15 cellular contexts compared by ENCODE assay signal in genomic region chr5:77898385-77898784, GRCh38.
"Had no signal": no experiment of that assay in that cellular context is flagged by ENCODE, and none has a peak within 500 bp of the region (broad histone marks: within the 10 kb centered on the region; RNA-seq: fewer than 3 reads in every experiment).

No MANE protein-coding gene starts in this region.

- H3K36me3 ChIP-seq: esophagus muscularis mucosa, heart right ventricle, right lobe of liver, spleen, upper lobe of left lung had no signal

- H3K9me3 ChIP-seq: body of pancreas, esophagus muscularis mucosa, heart right ventricle, right lobe of liver, spleen, upper lobe of left lung had no signal

- H3K27me3 ChIP-seq: body of pancreas, esophagus muscularis mucosa, heart right ventricle, right lobe of liver, spleen, upper lobe of left lung had no signal

- H3K4me1 ChIP-seq: body of pancreas, right lobe of liver, spleen, upper lobe of left lung had no signal

- H3K27ac ChIP-seq: body of pancreas, esophagus muscularis mucosa, heart right ventricle, right lobe of liver, spleen, upper lobe of left lung had no signal

- ATAC-seq: activated T-helper 17 cell treated with anti-CD3 and anti-CD28 coated beads, Interleukin-2, amount 50 U/mL, for 72 hours; body of pancreas; heart right ventricle; right lobe of liver; stimulated activated naive B cell treated with anti-CD40 and anti-IgM and Interleukin-4, amounts not matched to agents 10 μg/mL and 1 μg/mL and 100 μg/mL, for 72 hours; T-helper 17 cell had no signal

- DNase-seq: activated CD4-positive, alpha-beta T cell treated with anti-CD3 and anti-CD28 coated beads, Interleukin-2, amount 50 U/mL, for 1 hour; activated naive CD4-positive, alpha-beta T cell treated with anti-CD3 and anti-CD28 coated beads for 36 hours; activated T-cell treated with anti-CD3 and anti-CD28 coated beads for 4 hours; body of pancreas; heart right ventricle; kidney; naive B cell; right lobe of liver; spleen; stimulated activated CD4-positive, alpha-beta T cell treated with anti-CD3 and anti-CD28 coated beads, Interleukin-1b, Interleukin-23, amount 100 ng/mL, for 48 hours; stimulated activated naive B cell treated with anti-CD40 and anti-IgM and Interleukin-4, amounts not matched to agents 10 μg/mL and 1 μg/mL and 100 μg/mL, for 72 hours; T-helper 17 cell; upper lobe of left lung had no signal

- H3K4me3 ChIP-seq: body of pancreas, esophagus muscularis mucosa, heart right ventricle, right lobe of liver, spleen, upper lobe of left lung had no signal
